ENCODE assay signal across 13 cellular contexts in the genomic region with DNA sequence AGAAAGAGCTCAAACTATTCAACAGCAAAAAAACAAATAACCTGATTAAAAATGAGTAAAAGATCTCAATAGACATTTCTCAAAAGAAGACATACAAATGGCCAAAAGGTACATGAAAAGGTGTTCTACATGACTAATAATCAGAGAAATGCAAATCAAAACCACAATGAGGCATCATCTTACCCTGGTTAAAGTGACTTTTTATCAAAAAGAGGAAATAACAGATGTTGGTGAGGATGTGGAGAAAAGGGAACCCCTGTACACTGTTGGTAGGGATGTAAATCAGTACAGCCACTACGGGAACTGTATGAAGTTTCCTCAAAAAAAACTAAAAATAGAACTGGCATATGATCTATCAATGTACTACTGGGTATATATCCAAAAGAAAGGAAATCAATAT. TPM values are rescaled to one million over a fixed set of nuclear protein-coding genes. Genes with fewer than 3 reads are reported as not detected.
DNase-seq lines count a peak whose midpoint lies in the region; ATAC-seq and TF ChIP-seq lines count a peak whose summit lies in the region.
"Had no signal": no experiment of that assay in that cellular context is flagged by ENCODE, and none has a peak within 500 bp of the region (broad histone marks: within the 10 kb centered on the region; RNA-seq: fewer than 3 reads in every experiment).

No MANE protein-coding gene starts in this region.

- no peak overlapping the region for H3K4me3 ChIP-seq in upper lobe of right lung
- no peak overlapping the region for H3K4me3 ChIP-seq in Caco-2 (ENCODE audit: low read depth, low read length)
- H3K4me3 ChIP-seq: mucosa of descending colon, suprapubic skin had no signal

- peaks cover 3% of the 10 kb centered on the region for H3K4me1 Mint-ChIP-seq in activated CD8-positive, alpha-beta T cell treated with anti-CD3 and anti-CD28 coated beads for 36 hours (ENCODE audit: low read depth)
- peaks cover 5% of the 10 kb centered on the region for H3K4me1 Mint-ChIP-seq in activated CD8-positive, alpha-beta T cell treated with anti-CD3 and anti-CD28 coated beads, Interleukin-2, amount 10 ng/mL, durations not matched to agents 7 days and 5 days (ENCODE audit: low read depth)
- peaks cover 1% of the 10 kb centered on the region for H3K4me1 Mint-ChIP-seq in Caco-2 (ENCODE audit: low read depth, unreplicated experiment)

- H3K27me3 Mint-ChIP-seq in activated CD8-positive, alpha-beta T cell treated with anti-CD3 and anti-CD28 coated beads for 36 hours = peaks cover 39% of the 10 kb centered on the region
- peaks cover 26% of the 10 kb centered on the region for H3K27me3 Mint-ChIP-seq in activated CD8-positive, alpha-beta T cell treated with anti-CD3 and anti-CD28 coated beads, Interleukin-2, amount 10 ng/mL, durations not matched to agents 7 days and 5 days (ENCODE audit: low read depth)
- peaks cover 3% of the 10 kb centered on the region for H3K27me3 Mint-ChIP-seq in Caco-2 (ENCODE audit: insufficient read depth, unreplicated experiment)

- H3K4me1 ChIP-seq in upper lobe of right lung = no peaks in the 10 kb centered on the region
- no peaks in the 10 kb centered on the region for H3K4me1 ChIP-seq in Caco-2
- H3K4me1 ChIP-seq: suprapubic skin had no signal

- CTCF ChIA-PET in activated CD8-positive, alpha-beta T cell treated with anti-CD3 and anti-CD28 coated beads for 36 hours (lab: Charles Lee) = no interaction called here
- CTCF ChIA-PET in activated CD8-positive, alpha-beta T cell treated with anti-CD3 and anti-CD28 coated beads, Interleukin-2, amount 10 ng/mL, durations not matched to agents 7 days and 5 days (lab: Charles Lee) = no interaction called here
- CTCF ChIA-PET in Caco-2 (lab: Charles Lee) = no interaction called here

- intact Hi-C loops in activated CD8-positive, alpha-beta T cell treated with anti-CD3 and anti-CD28 coated beads for 36 hours (cut with micrococcal nuclease) = no loop called here
- intact Hi-C loops in upper lobe of right lung (cut with DNase I) = no loop called here
- intact Hi-C loops in Caco-2 (cut with micrococcal nuclease; ENCODE audit: unreplicated experiment) = no loop called here

- H3K9me3 ChIP-seq in upper lobe of right lung (no peaks in the 10 kb centered on the region), Caco-2 (no peaks in the 10 kb centered on the region)
- H3K9me3 ChIP-seq: mucosa of descending colon, suprapubic skin had no signal

- no peak for TF ChIP-seq CTCF in activated CD8-positive, alpha-beta T cell treated with anti-CD3 and anti-CD28 coated beads for 36 hours (IDR thresholded peaks at IDR 0.05)
- TF ChIP-seq CTCF in upper lobe of right lung (IDR thresholded peaks at IDR 0.05) = no peak
- no peak for TF ChIP-seq CTCF in Caco-2 (IDR thresholded peaks at IDR 0.05; ENCODE audit: insufficient read depth in 1 of 2, low read depth in 1 of 2, low read length in 1 of 2, severe bottlenecking in 1 of 2, unreplicated experiment in 1 of 2)

- H3K27ac ChIP-seq in upper lobe of right lung = no peak overlapping the region
- H3K27ac ChIP-seq: suprapubic skin had no signal

- ATAC-seq in activated CD8-positive, alpha-beta T cell treated with anti-CD3 and anti-CD28 coated beads for 36 hours = peak; percentile 55
- ATAC-seq in activated CD8-positive, alpha-beta T cell treated with anti-CD3 and anti-CD28 coated beads, Interleukin-2, amount 10 ng/mL, durations not matched to agents 7 days and 5 days = no peak
- ATAC-seq in HG02970 (IDR thresholded peaks at IDR 0.05; ENCODE audit: low FRiP score, unreplicated experiment) (peak; percentile 60), upper lobe of right lung (peak; percentile 50)
- ATAC-seq: mucosa of descending colon, Panc1 had no signal

- no peak overlapping the region for H3K4me3 Mint-ChIP-seq in activated CD8-positive, alpha-beta T cell treated with anti-CD3 and anti-CD28 coated beads for 36 hours
- H3K4me3 Mint-ChIP-seq in activated CD8-positive, alpha-beta T cell treated with anti-CD3 and anti-CD28 coated beads, Interleukin-2, amount 10 ng/mL, durations not matched to agents 7 days and 5 days = no peak overlapping the region
- H3K4me3 Mint-ChIP-seq in Caco-2 (ENCODE audit: unreplicated experiment) = no peak overlapping the region

- H3K9me3 Mint-ChIP-seq in activated CD8-positive, alpha-beta T cell treated with anti-CD3 and anti-CD28 coated beads for 36 hours = peaks cover 4% of the 10 kb centered on the region
- H3K9me3 Mint-ChIP-seq in activated CD8-positive, alpha-beta T cell treated with anti-CD3 and anti-CD28 coated beads, Interleukin-2, amount 10 ng/mL, durations not matched to agents 7 days and 5 days (ENCODE audit: insufficient read depth) = no peaks in the 10 kb centered on the region
- no peaks in the 10 kb centered on the region for H3K9me3 Mint-ChIP-seq in Caco-2 (ENCODE audit: unreplicated experiment)

- H3K27ac Mint-ChIP-seq in activated CD8-positive, alpha-beta T cell treated with anti-CD3 and anti-CD28 coated beads for 36 hours = no peak overlapping the region
- no peak overlapping the region for H3K27ac Mint-ChIP-seq in activated CD8-positive, alpha-beta T cell treated with anti-CD3 and anti-CD28 coated beads, Interleukin-2, amount 10 ng/mL, durations not matched to agents 7 days and 5 days
- no peak overlapping the region for H3K27ac Mint-ChIP-seq in Caco-2 (ENCODE audit: unreplicated experiment)

- BruUV-seq in Caco-2 (replicated peaks; lab: Mats Ljungman, UMichigan) = no TSS peak

- H3K36me3 Mint-ChIP-seq in activated CD8-positive, alpha-beta T cell treated with anti-CD3 and anti-CD28 coated beads for 36 hours (ENCODE audit: low read depth) = no peaks in the 10 kb centered on the region
- H3K36me3 Mint-ChIP-seq in activated CD8-positive, alpha-beta T cell treated with anti-CD3 and anti-CD28 coated beads, Interleukin-2, amount 10 ng/mL, durations not matched to agents 7 days and 5 days (ENCODE audit: low read depth) = no peaks in the 10 kb centered on the region
- no peaks in the 10 kb centered on the region for H3K36me3 Mint-ChIP-seq in Caco-2 (ENCODE audit: insufficient read depth, unreplicated experiment)

- H3K27me3 ChIP-seq in upper lobe of right lung (no peaks in the 10 kb centered on the region), Caco-2 (replicated peaks; ENCODE audit: control insufficient read depth, insufficient read depth, low read length) (no peaks in the 10 kb centered on the region)
- H3K27me3 ChIP-seq: suprapubic skin had no signal

- DNase-seq in activated CD8-positive, alpha-beta T cell treated with anti-CD3 and anti-CD28 coated beads for 36 hours = no peak
- DNase-seq in activated CD8-positive, alpha-beta T cell treated with anti-CD3 and anti-CD28 coated beads, Interleukin-2, amount 10 ng/mL, durations not matched to agents 7 days and 5 days = no peak
- DNase-seq in NAMALWA (ENCODE audit: low spot score) (peak; percentile 59), upper lobe of right lung (no peak), Caco-2 (no peak), GM19238 (ENCODE audit: insufficient read length, low spot score) (no peak), nucleus accumbens (lab: John Stamatoyannopoulos, UW) (no peak)
- DNase-seq: KG1, mucosa of descending colon had no signal

- POLR2A ChIA-PET in activated CD8-positive, alpha-beta T cell treated with anti-CD3 and anti-CD28 coated beads for 36 hours (lab: Charles Lee) = no interaction called here
- POLR2A ChIA-PET in activated CD8-positive, alpha-beta T cell treated with anti-CD3 and anti-CD28 coated beads, Interleukin-2, amount 10 ng/mL, durations not matched to agents 7 days and 5 days (lab: Charles Lee) = no interaction called here
- POLR2A ChIA-PET in Caco-2 (lab: Charles Lee) = no interaction called here

- H3K36me3 ChIP-seq in upper lobe of right lung = no peaks in the 10 kb centered on the region
- no peaks in the 10 kb centered on the region for H3K36me3 ChIP-seq in Caco-2 (ENCODE audit: control insufficient read depth, insufficient read depth, low read length)
- H3K36me3 ChIP-seq: suprapubic skin had no signal

RNA-seq across cellular contexts. Expression of a gene that starts 39.8 kb away (rescaled TPM):
- total RNA-seq in activated CD8-positive, alpha-beta T cell treated with anti-CD3 and anti-CD28 coated beads for 36 hours = not detected
- under 1 TPM in 1 of 2 experiments, not detected in 1; 0.23 TPM for total RNA-seq in activated CD8-positive, alpha-beta T cell treated with anti-CD3 and anti-CD28 coated beads, Interleukin-2, amount 10 ng/mL, durations not matched to agents 7 days and 5 days
- total RNA-seq in upper lobe of right lung (34.6 TPM), Caco-2 (2022) (3.2 and 4.1 TPM in 2 replicates)
- total RNA-seq: fibroblast of villous mesenchyme had no signal
